Comparison of ENCODE assay signal across 17 cellular contexts in genomic region chr13:21229241-21230024, GRCh38. TPM values are rescaled to one million over a fixed set of nuclear protein-coding genes. Genes with fewer than 3 reads are reported as not detected.
A peak's percentile ranks its signal among the peaks of the same experiment; 100 is the strongest.
DNase-seq lines count a peak whose midpoint lies in the region; ATAC-seq, FAIRE-seq and TF ChIP-seq lines count a peak whose summit lies in the region.
"Had no signal": no experiment of that assay in that cellular context is flagged by ENCODE, and none has a peak within 500 bp of the region (broad histone marks: within the 10 kb centered on the region; RNA-seq: fewer than 3 reads in every experiment).

No MANE protein-coding gene starts in this region.

- intact Hi-C loops in activated CD8-positive, alpha-beta T cell treated with anti-CD3 and anti-CD28 coated beads for 36 hours (cut with micrococcal nuclease): no loop called here
- intact Hi-C loops in GM12878 (cut with micrococcal nuclease; ENCODE audit: unreplicated experiment): no loop called here
- intact Hi-C loops in body of pancreas (cut with DNase I): no loop called here

- H4K20me1 ChIP-seq in GM12878 (ENCODE audit: control insufficient read depth, insufficient read depth): no peaks in the 10 kb centered on the region
- H4K20me1 ChIP-seq: BLaER1 treated with 17β-estradiol and CSF1 and Interleukin-3, amounts not matched to agents 10 nM and 100 nM had no signal

- no peak for TF ChIP-seq RAD21 in GM12878 (IDR thresholded peaks at IDR 0.05; ENCODE audit: insufficient read depth, low read depth, low read length)

- H3K4me1 Mint-ChIP-seq in activated CD8-positive, alpha-beta T cell treated with anti-CD3 and anti-CD28 coated beads, Interleukin-2, amount 10 ng/mL, durations not matched to agents 7 days and 5 days (ENCODE audit: low read depth): peaks cover 16% of the 10 kb centered on the region
- H3K4me1 Mint-ChIP-seq in activated CD8-positive, alpha-beta T cell treated with anti-CD3 and anti-CD28 coated beads for 36 hours (ENCODE audit: low read depth): peaks cover 3% of the 10 kb centered on the region
- H3K4me1 Mint-ChIP-seq in neural crest cell: peaks cover 2% of the 10 kb centered on the region

- peaks cover 17% of the 10 kb centered on the region for H3K27me3 Mint-ChIP-seq in activated CD8-positive, alpha-beta T cell treated with anti-CD3 and anti-CD28 coated beads, Interleukin-2, amount 10 ng/mL, durations not matched to agents 7 days and 5 days (ENCODE audit: low read depth)
- no peaks in the 10 kb centered on the region for H3K27me3 Mint-ChIP-seq in activated CD8-positive, alpha-beta T cell treated with anti-CD3 and anti-CD28 coated beads for 36 hours
- no peaks in the 10 kb centered on the region for H3K27me3 Mint-ChIP-seq in neural crest cell (ENCODE audit: low read depth)

- no peak overlapping the region for H3K4me3 ChIP-seq in GM12878
- no peak overlapping the region for H3K4me3 ChIP-seq in body of pancreas
- H3K4me3 ChIP-seq: BLaER1 treated with 17β-estradiol and CSF1 and Interleukin-3, amounts not matched to agents 10 nM and 100 nM; HAP-1 had no signal

- H3K79me2 ChIP-seq in GM12878 (ENCODE audit: control insufficient read depth, insufficient read depth, low read length): no peaks in the 10 kb centered on the region

- TF ChIP-seq CTCF in activated CD8-positive, alpha-beta T cell treated with anti-CD3 and anti-CD28 coated beads for 36 hours (IDR thresholded peaks at IDR 0.05): no peak
- TF ChIP-seq CTCF in GM12878 (IDR thresholded peaks at IDR 0.05 in 2 of 3, conservative IDR thresholded peaks at IDR 0.05 in 1 of 3; ENCODE audit: control insufficient read depth in 2 of 3, extremely low read depth in 1 of 3, insufficient read depth in 1 of 3, low read depth in 3 of 3, low read length in 3 of 3) (no peak), neural crest cell (conservative IDR thresholded peaks at IDR 0.05) (no peak), body of pancreas (IDR thresholded peaks at IDR 0.05) (no peak)

- SMC1A ChIA-PET in GM12878 (lab: Charles Lee; ENCODE audit: uncharacterized antibody, unreplicated experiment): interaction anchor here (1.4 kb wide), 1 partner anchor 11 kb away, joined by 3 read pairs; no protein-coding TSS in a partner anchor

- no peak for FAIRE-seq in GM12878 (lab: Jason Lieb, UNC)
- FAIRE-seq: G401.6, GM12892 had no signal

- H3K4me1 ChIP-seq in GM12878 (ENCODE audit: control insufficient read depth, insufficient read depth, low read length) (no peaks in the 10 kb centered on the region), body of pancreas (no peaks in the 10 kb centered on the region)
- H3K4me1 ChIP-seq: HAP-1 had no signal

- no peak overlapping the region for H3K4me2 ChIP-seq in GM12878 (ENCODE audit: control insufficient read depth, insufficient read depth)

- DNase-seq in activated CD8-positive, alpha-beta T cell treated with anti-CD3 and anti-CD28 coated beads, Interleukin-2, amount 10 ng/mL, durations not matched to agents 7 days and 5 days: peak; percentile 17
- DNase-seq in activated CD8-positive, alpha-beta T cell treated with anti-CD3 and anti-CD28 coated beads for 36 hours: no peak
- DNase-seq in GM12878 (ENCODE audit: low read depth, low spot score) (no peak), neural crest cell (ENCODE audit: low read depth, low spot score) (no peak), body of pancreas (no peak), NCI-H1048 (lab: John Stamatoyannopoulos, UW) (no peak)
- DNase-seq: ACHN; CD4-positive, CD25-positive, alpha-beta regulatory T cell; DMS53; EL; GOT3; HFFc6 had no signal

- no peaks in the 10 kb centered on the region for H3K9me3 Mint-ChIP-seq in activated CD8-positive, alpha-beta T cell treated with anti-CD3 and anti-CD28 coated beads, Interleukin-2, amount 10 ng/mL, durations not matched to agents 7 days and 5 days (ENCODE audit: insufficient read depth)
- H3K9me3 Mint-ChIP-seq in activated CD8-positive, alpha-beta T cell treated with anti-CD3 and anti-CD28 coated beads for 36 hours: no peaks in the 10 kb centered on the region
- peaks cover 2% of the 10 kb centered on the region for H3K9me3 Mint-ChIP-seq in neural crest cell
- H3K9me3 Mint-ChIP-seq: CD4-positive, CD25-positive, alpha-beta regulatory T cell; HFFc6 had no signal

- no peak overlapping the region for H2AFZ ChIP-seq in GM12878 (ENCODE audit: control insufficient read depth, low read depth, low read length)

- no peak overlapping the region for H3K27ac ChIP-seq in GM12878 (ENCODE audit: control insufficient read depth, insufficient read depth)
- H3K27ac ChIP-seq in body of pancreas: no peak overlapping the region
- H3K27ac ChIP-seq: BLaER1 treated with 17β-estradiol and CSF1 and Interleukin-3, amounts not matched to agents 10 nM and 100 nM had no signal

- no peak overlapping the region for H3K27ac Mint-ChIP-seq in activated CD8-positive, alpha-beta T cell treated with anti-CD3 and anti-CD28 coated beads, Interleukin-2, amount 10 ng/mL, durations not matched to agents 7 days and 5 days
- H3K27ac Mint-ChIP-seq in activated CD8-positive, alpha-beta T cell treated with anti-CD3 and anti-CD28 coated beads for 36 hours: no peak overlapping the region
- H3K27ac Mint-ChIP-seq in neural crest cell (ENCODE audit: unreplicated experiment): peak overlapping the region; percentile 50
- H3K27ac Mint-ChIP-seq: HFFc6 had no signal

- no peak overlapping the region for H3K9ac ChIP-seq in GM12878 (ENCODE audit: control insufficient read depth, insufficient read depth, low read length)
- H3K9ac ChIP-seq: BLaER1 treated with 17β-estradiol and CSF1 and Interleukin-3, amounts not matched to agents 10 nM and 100 nM had no signal

- no peak overlapping the region for H3K4me3 Mint-ChIP-seq in activated CD8-positive, alpha-beta T cell treated with anti-CD3 and anti-CD28 coated beads, Interleukin-2, amount 10 ng/mL, durations not matched to agents 7 days and 5 days
- H3K4me3 Mint-ChIP-seq in activated CD8-positive, alpha-beta T cell treated with anti-CD3 and anti-CD28 coated beads for 36 hours: no peak overlapping the region
- H3K4me3 Mint-ChIP-seq in neural crest cell: no peak overlapping the region
- H3K4me3 Mint-ChIP-seq: CD4-positive, CD25-positive, alpha-beta regulatory T cell; HFFc6 had no signal

- CTCF ChIA-PET in activated CD8-positive, alpha-beta T cell treated with anti-CD3 and anti-CD28 coated beads, Interleukin-2, amount 10 ng/mL, durations not matched to agents 7 days and 5 days (lab: Charles Lee): interaction anchor here (1.5 kb wide), 1 partner anchor 247 kb away, joined by 3 read pairs; no protein-coding TSS in a partner anchor
- CTCF ChIA-PET in activated CD8-positive, alpha-beta T cell treated with anti-CD3 and anti-CD28 coated beads for 36 hours (lab: Charles Lee): interaction anchor here (1.3 to 1.9 kb wide), 4 partner anchors 11 to 68 kb away, joined by 3 to 4 read pairs (median 4); no protein-coding TSS in a partner anchor
- CTCF ChIA-PET in GM12878 (lab: Yijun Ruan, JAX): interaction anchor here (0.9 kb wide), 1 partner anchor 18 kb away, joined by 3 read pairs; no protein-coding TSS in a partner anchor

- in situ Hi-C loops in GM12878 (cut with MboI): no loop called here

- ATAC-seq in activated CD8-positive, alpha-beta T cell treated with anti-CD3 and anti-CD28 coated beads, Interleukin-2, amount 10 ng/mL, durations not matched to agents 7 days and 5 days: no peak
- ATAC-seq in activated CD8-positive, alpha-beta T cell treated with anti-CD3 and anti-CD28 coated beads for 36 hours: no peak
- no peak for ATAC-seq in GM12878
- no peak for ATAC-seq in HG03159 (IDR thresholded peaks at IDR 0.05; ENCODE audit: unreplicated experiment)
- ATAC-seq in body of pancreas: no peak

- POLR2A ChIA-PET in activated CD8-positive, alpha-beta T cell treated with anti-CD3 and anti-CD28 coated beads, Interleukin-2, amount 10 ng/mL, durations not matched to agents 7 days and 5 days (lab: Charles Lee): no interaction called here
- POLR2A ChIA-PET in activated CD8-positive, alpha-beta T cell treated with anti-CD3 and anti-CD28 coated beads for 36 hours (lab: Charles Lee): interaction anchor here (0.7 kb wide), 1 partner anchor 471 kb away, joined by 3 read pairs; no protein-coding TSS in a partner anchor
- POLR2A ChIA-PET in GM12878 (lab: Charles Lee): no interaction called here

- RAD21 ChIA-PET in GM12878 (lab: Charles Lee; ENCODE audit: unreplicated experiment): no interaction called here

- no peak for TF ChIP-seq EP300 in GM12878 (IDR thresholded peaks at IDR 0.05; ENCODE audit: borderline replicate concordance in 1 of 2, control insufficient read depth in 1 of 2, low read depth in 2 of 2, low read length in 2 of 2)

- H3K27me3 ChIP-seq in GM12878 (replicated peaks in 1 of 2; ENCODE audit: control insufficient read depth in 2 of 2, insufficient read depth in 2 of 2, low read length in 1 of 2) (no peaks in the 10 kb centered on the region), body of pancreas (no peaks in the 10 kb centered on the region)
- H3K27me3 ChIP-seq: BLaER1 treated with 17β-estradiol and CSF1 and Interleukin-3, amounts not matched to agents 10 nM and 100 nM had no signal

- TF ChIP-seq POLR2A in GM12878 (IDR thresholded peaks at IDR 0.05; ENCODE audit: low read depth, low read length) (no peak), body of pancreas (IDR thresholded peaks at IDR 0.05) (no peak)

- BruUV-seq in GM12878 (replicated peaks; lab: Mats Ljungman, UMichigan): no TSS peak

- H3K36me3 ChIP-seq in GM12878 (ENCODE audit: control insufficient read depth in 2 of 2, insufficient read depth in 2 of 2, low read length in 1 of 2): no peaks in the 10 kb centered on the region
- H3K36me3 ChIP-seq in body of pancreas (replicated peaks in 1 of 2; ENCODE audit: insufficient read depth in 1 of 2, low read depth in 2 of 2): no peaks in the 10 kb centered on the region
- H3K36me3 ChIP-seq: BLaER1 treated with 17β-estradiol and CSF1 and Interleukin-3, amounts not matched to agents 10 nM and 100 nM; HAP-1 had no signal

- H3K9me3 ChIP-seq in GM12878 (replicated peaks; ENCODE audit: control insufficient read depth, insufficient read depth, low read length) (no peaks in the 10 kb centered on the region), body of pancreas (no peaks in the 10 kb centered on the region)
- H3K9me3 ChIP-seq: HAP-1 had no signal

- H3K36me3 Mint-ChIP-seq in activated CD8-positive, alpha-beta T cell treated with anti-CD3 and anti-CD28 coated beads, Interleukin-2, amount 10 ng/mL, durations not matched to agents 7 days and 5 days (ENCODE audit: low read depth): no peaks in the 10 kb centered on the region
- no peaks in the 10 kb centered on the region for H3K36me3 Mint-ChIP-seq in activated CD8-positive, alpha-beta T cell treated with anti-CD3 and anti-CD28 coated beads for 36 hours (ENCODE audit: low read depth)
- H3K36me3 Mint-ChIP-seq in neural crest cell (ENCODE audit: low read depth): no peaks in the 10 kb centered on the region
- H3K36me3 Mint-ChIP-seq: CD4-positive, CD25-positive, alpha-beta regulatory T cell had no signal

- WGBS in GM12878 (ENCODE audit: insufficient coverage, insufficient replicate concordance, low lambda C conversion rate, missing lambda C conversion rate): 47% methylated on average over 6 of the region's 7 CpGs
- WGBS in body of pancreas, 2 donors: 85 to 88% methylated on average over 7 of the region's 7 CpGs

RNA-seq across cellular contexts. Expression of gene MRPL57, which starts 53.0 kb away (rescaled TPM):
- total RNA-seq in activated CD8-positive, alpha-beta T cell treated with anti-CD3 and anti-CD28 coated beads, Interleukin-2, amount 10 ng/mL, durations not matched to agents 7 days and 5 days: 10 to 100 TPM; 22.5 to 24.0 TPM
- total RNA-seq in activated CD8-positive, alpha-beta T cell treated with anti-CD3 and anti-CD28 coated beads for 36 hours: 10 to 100 TPM; 24.8 to 25.5 TPM
- 10.1 and 10.7 TPM in 2 replicates for total RNA-seq in GM12878 (2013; cell fraction: nucleolus; rRNA removed)
- total RNA-seq in GM12878 (2014; rRNA removed) (50.3 and 60.3 TPM in 2 replicates), GM12878 (2014; rRNA removed; fragmentation: Illumina TruSeq; extraction: Trizol) (14.3 and 16.5 TPM in 2 replicates), GM12878 (2021) (23.9 and 26.0 TPM in 2 replicates), neural crest cell (27.5 and 27.9 TPM in 2 replicates), body of pancreas (10 to 100 TPM in 1 of 2 donors, 1 to 10 TPM in 1; 8.0 to 10.2 TPM)
- polyA plus RNA-seq in GM12878 (2011; ENCODE audit: low read depth): 7.4 TPM
- polyA plus RNA-seq in GM12878 (2011; rRNA removed) (15.6 and 20.2 TPM in 2 replicates), GM12878 (2014; fragmentation: Illumina TruSeq; extraction: Trizol) (8.1 and 10.5 TPM in 2 replicates), GM12878 (2014; fragmentation: Nextera tagmentation; extraction: Ambion mirVana) (10 to 100 TPM; 13.2 to 25.8 TPM), GM12878 (2014; rRNA removed) (47.5 and 54.4 TPM in 2 replicates), GM12878 (2016; fragmentation: Nextera tagmentation; extraction: Ambion mirVana) (10 to 100 TPM; 87.5 to 90.6 TPM)
- 11.3 and 16.7 TPM in 2 replicates for polyA plus RNA-seq in GM12878 (2011; cell fraction: cytosol; rRNA removed)
- 10.8 and 14.2 TPM in 2 replicates for polyA plus RNA-seq in GM12878 (2011; cell fraction: nucleus; rRNA removed)
- 20.7 TPM in 2 replicates for polyA plus RNA-seq in GM12878 (2012)
- polyA minus RNA-seq in GM12878 (2011; rRNA and poly(A)+ RNA removed): 3.3 and 4.9 TPM in 2 replicates
- polyA minus RNA-seq in GM12878 (2011; cell fraction: cytosol; rRNA and poly(A)+ RNA removed): 4.2 and 5.1 TPM in 2 replicates
- polyA minus RNA-seq in GM12878 (2011; cell fraction: nucleus; rRNA and poly(A)+ RNA removed): 4.7 and 8.7 TPM in 2 replicates

RNA-seq across cellular contexts. Expression of gene SKA3, which starts 53.1 kb away (rescaled TPM):
- 10 to 100 TPM; 51.0 to 52.5 TPM for total RNA-seq in activated CD8-positive, alpha-beta T cell treated with anti-CD3 and anti-CD28 coated beads, Interleukin-2, amount 10 ng/mL, durations not matched to agents 7 days and 5 days
- total RNA-seq in activated CD8-positive, alpha-beta T cell treated with anti-CD3 and anti-CD28 coated beads for 36 hours: 10 to 100 TPM; 39.5 to 41.5 TPM
- 13.3 and 17.5 TPM in 2 replicates for total RNA-seq in GM12878 (2013; cell fraction: nucleolus; rRNA removed)
- total RNA-seq in GM12878 (2014; rRNA removed) (24.5 and 28.0 TPM in 2 replicates), GM12878 (2014; rRNA removed; fragmentation: Illumina TruSeq; extraction: Trizol) (26.2 and 27.1 TPM in 2 replicates), GM12878 (2021) (25.7 and 26.2 TPM in 2 replicates), neural crest cell (35.0 and 36.0 TPM in 2 replicates), body of pancreas (under 1 TPM in 1 of 2 donors, not detected in 1; under 0.01 TPM)
- polyA plus RNA-seq in GM12878 (2011; ENCODE audit: low read depth): 8.0 TPM
- polyA plus RNA-seq in GM12878 (2011; rRNA removed) (27.0 and 45.3 TPM in 2 replicates), GM12878 (2014; fragmentation: Illumina TruSeq; extraction: Trizol) (36.3 and 41.8 TPM in 2 replicates), GM12878 (2014; fragmentation: Nextera tagmentation; extraction: Ambion mirVana) (10 to 100 TPM; 13.5 to 15.1 TPM), GM12878 (2014; rRNA removed) (21.6 and 25.4 TPM in 2 replicates), GM12878 (2016; fragmentation: Nextera tagmentation; extraction: Ambion mirVana) (10 to 100 TPM; 59.0 to 69.7 TPM)
- 11.5 and 14.1 TPM in 2 replicates for polyA plus RNA-seq in GM12878 (2011; cell fraction: cytosol; rRNA removed)
- polyA plus RNA-seq in GM12878 (2011; cell fraction: nucleus; rRNA removed): 9.8 and 11.4 TPM in 2 replicates
- 8.7 and 12.4 TPM in 2 replicates for polyA plus RNA-seq in GM12878 (2012)
- polyA minus RNA-seq in GM12878 (2011; rRNA and poly(A)+ RNA removed): 16.7 and 22.7 TPM in 2 replicates
- 13.9 and 17.0 TPM in 2 replicates for polyA minus RNA-seq in GM12878 (2011; cell fraction: cytosol; rRNA and poly(A)+ RNA removed)
- polyA minus RNA-seq in GM12878 (2011; cell fraction: nucleus; rRNA and poly(A)+ RNA removed): 6.5 and 7.5 TPM in 2 replicates

Comparison
In these comparisons a context has a peak if more than half of its experiments do, and no peak if none do; other contexts are left out.
1. RNA of gene SKA3, which starts 53.1 kb away (total RNA-seq): 51.0 to 52.5 TPM in activated CD8-positive, alpha-beta T cell treated with anti-CD3 and anti-CD28 coated beads, Interleukin-2, amount 10 ng/mL, durations not matched to agents 7 days and 5 days, 39.5 to 41.5 TPM in activated CD8-positive, alpha-beta T cell treated with anti-CD3 and anti-CD28 coated beads for 36 hours, 35.0 to 36.0 TPM in neural crest cell and 13.3 to 28.0 TPM in GM12878; under 0.01 TPM in body of pancreas; every median in the first group is over 10 times any median in the second.